ENCODE assay signal across 8 cellular contexts in the genomic region with DNA sequence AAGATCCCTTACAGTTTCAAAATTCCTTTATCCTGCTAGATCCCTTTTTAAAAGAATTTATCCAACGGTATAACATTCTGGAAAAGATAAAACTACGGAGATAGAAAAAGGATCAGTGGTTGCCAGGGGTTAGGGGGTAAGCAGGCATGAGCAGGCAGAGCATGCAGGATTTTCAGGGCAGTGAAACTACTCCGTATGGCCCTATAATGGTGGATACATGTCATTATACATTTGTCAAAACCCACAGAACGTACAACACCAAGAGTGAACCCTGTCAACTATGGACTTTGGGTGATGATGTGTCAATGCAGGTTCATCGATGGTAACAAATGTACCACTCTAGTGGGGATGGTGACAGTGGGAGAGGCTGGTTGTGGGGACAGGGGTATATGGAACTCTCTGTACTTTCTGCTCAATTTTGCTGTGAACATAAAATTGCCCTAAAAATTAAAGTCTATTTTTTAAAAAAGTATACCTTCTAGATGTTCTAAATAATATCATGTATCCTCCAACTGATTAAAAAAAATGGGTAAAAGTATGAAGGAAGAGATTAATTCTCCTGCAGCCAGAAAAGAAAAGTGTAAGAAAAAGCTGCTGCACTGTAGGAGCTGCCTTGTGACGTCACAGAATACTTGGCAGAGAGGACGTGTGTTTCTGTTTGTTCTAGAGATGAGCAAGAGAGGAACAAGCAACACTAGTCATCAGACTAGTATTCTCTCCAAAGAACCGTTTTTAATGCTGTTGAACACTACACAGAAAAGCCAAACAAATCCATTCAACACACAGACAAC. TPM values are rescaled to one million over a fixed set of nuclear protein-coding genes. Genes with fewer than 3 reads are reported as not detected.
DNase-seq lines count a peak whose midpoint lies in the region; ATAC-seq and TF ChIP-seq lines count a peak whose summit lies in the region.

No MANE protein-coding gene starts in this region.

- H3K4me1 Mint-ChIP-seq in natural killer cell (peaks cover 79 to 80% of the 10 kb centered on the region in 2 donors), progenitor cell of endocrine pancreas (ENCODE audit: low read depth) (peaks cover 3% of the 10 kb centered on the region)

- H3K27me3 Mint-ChIP-seq in natural killer cell (ENCODE audit: low read depth in 2 of 2) = no peaks in the 10 kb centered on the region
- no peaks in the 10 kb centered on the region for H3K27me3 Mint-ChIP-seq in progenitor cell of endocrine pancreas

- peak overlapping the region; percentile 69 for H3K4me3 Mint-ChIP-seq in natural killer cell
- no peak overlapping the region for H3K4me3 Mint-ChIP-seq in progenitor cell of endocrine pancreas (ENCODE audit: low read depth)

- H3K9me3 Mint-ChIP-seq in natural killer cell (peaks cover 0 to 2% of the 10 kb centered on the region in 2 donors), progenitor cell of endocrine pancreas (ENCODE audit: low read depth) (peaks cover 10% of the 10 kb centered on the region)

- ATAC-seq in GM18873 (IDR thresholded peaks at IDR 0.05; ENCODE audit: low FRiP score, unreplicated experiment) (peak; percentile 92), HG03135 (IDR thresholded peaks at IDR 0.05; ENCODE audit: unreplicated experiment) (peak; percentile 82), SK-N-SH treated with all-trans-retinoic acid at 6 μM for 48 hours (peak; percentile 99), natural killer cell (peak; percentile 72 to 84 (median 83))

- intact Hi-C loops in natural killer cell (cut with micrococcal nuclease) = no loop called here

- H3K27ac Mint-ChIP-seq in natural killer cell (peak overlapping the region; percentile 92 to 94), progenitor cell of endocrine pancreas (no peak overlapping the region)

- no peaks in the 10 kb centered on the region for H3K36me3 Mint-ChIP-seq in natural killer cell
- H3K36me3 Mint-ChIP-seq in progenitor cell of endocrine pancreas (ENCODE audit: insufficient read depth) = no peaks in the 10 kb centered on the region

- DNase-seq in AG10803 (ENCODE audit: low read depth) (peak; percentile 90), dermis blood vessel endothelial cell (peak; percentile 64), natural killer cell (no peak), progenitor cell of endocrine pancreas (ENCODE audit: low spot score, unreplicated experiment) (no peak), OCI-M2 (lab: John Stamatoyannopoulos, UW; ENCODE audit: unreplicated experiment) (no peak)

- no peak for TF ChIP-seq CTCF in AG10803 (conservative IDR thresholded peaks at IDR 0.05; ENCODE audit: low read length)
- TF ChIP-seq CTCF in natural killer cell (IDR thresholded peaks at IDR 0.05) = no peak
- no peak for TF ChIP-seq CTCF in progenitor cell of endocrine pancreas (IDR thresholded peaks at IDR 0.05; ENCODE audit: unreplicated experiment)

- no peak overlapping the region for H3K4me3 ChIP-seq in AG10803 (ENCODE audit: low read length)

TF ChIP-seq in SK-N-SH treated with all-trans-retinoic acid at 6 μM for 48 hours, 23 proteins besides CTCF, POLR2A, EP300 and RAD21:
- peak; percentile 89 for TF ChIP-seq ZFP3 (CRISPR knock-in tag; IDR thresholded peaks at IDR 0.05)
- TF ChIP-seq BACH2 (CRISPR knock-in tag; IDR thresholded peaks at IDR 0.05; ENCODE audit: borderline replicate concordance) = no peak

RNA-seq across cellular contexts. Expression of gene ANKRD44, which starts 23.6 kb away (rescaled TPM):
- 5.6 and 7.6 TPM in 2 replicates for total RNA-seq in dermis blood vessel endothelial cell
- 100 to 1,000 TPM; 252 to 376 (median 311) TPM for total RNA-seq in natural killer cell
- total RNA-seq in progenitor cell of endocrine pancreas = 4.0 and 6.0 TPM in 2 replicates

Comparison
In these comparisons a context has a peak if more than half of its experiments do, and no peak if none do; other contexts are left out.
1. DNase-seq: peak in AG10803 (single experiment) and dermis blood vessel endothelial cell (single experiment); none in natural killer cell (single experiment), progenitor cell of endocrine pancreas (single experiment) and OCI-M2 (single experiment).
2. RNA of gene ANKRD44, which starts 23.6 kb away (total RNA-seq): 252 to 376 TPM in natural killer cell; 5.6 to 7.6 TPM in dermis blood vessel endothelial cell and 4.0 to 6.0 TPM in progenitor cell of endocrine pancreas; every median in the first group is over 10 times any median in the second.
3. Peak in every context shown above with its lines, with median percentiles within 50 percentile points of each other: ATAC-seq.